33 cellular contexts compared by ENCODE assay signal in genomic region chr4:138611017-138611416, GRCh38.
"Had no signal": no experiment of that assay in that cellular context is flagged by ENCODE, and none has a peak within 500 bp of the region (broad histone marks: within the 10 kb centered on the region; RNA-seq: fewer than 3 reads in every experiment).

No MANE protein-coding gene starts in this region.

- H3K9me3 Mint-ChIP-seq: activated B cell treated with CpG ODN at 0.5 μM for 24 hours; activated CD4-positive, alpha-beta memory T cell treated with anti-CD3 and anti-CD28 coated beads for 36 hours; activated CD4-positive, alpha-beta T cell treated with anti-CD3 and anti-CD28 coated beads, Interleukin-2, amount 10 ng/mL, durations not matched to agents 24 days and 14 days; activated CD8-positive, alpha-beta T cell treated with anti-CD3 and anti-CD28 coated beads for 36 hours; activated naive CD4-positive, alpha-beta T cell treated with anti-CD3 and anti-CD28 coated beads for 36 hours; activated naive CD4-positive, alpha-beta T cell treated with anti-CD3 and anti-CD28 coated beads, Interleukin-2, amount 50 U/mL, for 72 hours; activated naive CD8-positive, alpha-beta T cell treated with anti-CD3 and anti-CD28 coated beads for 36 hours; activated T-cell treated with anti-CD3 and anti-CD28 coated beads, Interleukin-2, amount 50 U/mL, for 4 hours; activated T-helper 1 cell treated with anti-CD3 and anti-CD28 coated beads, Interleukin-12 subunit alpha, Interleukin-12 subunit beta, Interleukin-2, Interleukin-4 antibody, amounts not matched to agents 30 ng/mL and 10 ng/mL and 1 ng/mL, durations not matched to agents 14 hours and 24 hours and 36 hours; activated T-helper 17 cell treated with anti-CD3 and anti-CD28 coated beads, Interleukin-2, amount 50 U/mL, for 72 hours had no signal

- H3K27ac Mint-ChIP-seq: activated B cell treated with CpG ODN at 0.5 μM for 24 hours; activated CD4-positive, alpha-beta memory T cell treated with anti-CD3 and anti-CD28 coated beads for 36 hours; activated CD4-positive, alpha-beta T cell treated with anti-CD3 and anti-CD28 coated beads, Interleukin-2, amount 10 ng/mL, durations not matched to agents 24 days and 14 days; activated CD8-positive, alpha-beta T cell treated with anti-CD3 and anti-CD28 coated beads for 36 hours; activated naive CD4-positive, alpha-beta T cell treated with anti-CD3 and anti-CD28 coated beads for 36 hours; activated naive CD4-positive, alpha-beta T cell treated with anti-CD3 and anti-CD28 coated beads, Interleukin-2, amount 50 U/mL, for 72 hours; activated naive CD8-positive, alpha-beta T cell treated with anti-CD3 and anti-CD28 coated beads for 36 hours; activated T-cell treated with anti-CD3 and anti-CD28 coated beads, Interleukin-2, amount 50 U/mL, for 72 hours; activated T-helper 1 cell treated with anti-CD3 and anti-CD28 coated beads, Interleukin-12 subunit alpha, Interleukin-12 subunit beta, Interleukin-2, Interleukin-4 antibody, amounts not matched to agents 30 ng/mL and 10 ng/mL and 1 ng/mL, durations not matched to agents 14 hours and 24 hours and 36 hours; activated T-helper 17 cell treated with anti-CD3 and anti-CD28 coated beads, Interleukin-2, amount 50 U/mL, for 72 hours; T-helper 17 cell had no signal

- H3K36me3 ChIP-seq: adrenal gland, brain microvascular endothelial cell, breast epithelium had no signal

- H3K27me3 ChIP-seq: adrenal gland, body of pancreas, brain microvascular endothelial cell, breast epithelium had no signal

- H3K4me1 ChIP-seq: adrenal gland, body of pancreas, breast epithelium had no signal

- H3K4me3 Mint-ChIP-seq: activated B cell treated with CpG ODN at 0.5 μM for 24 hours; activated CD4-positive, alpha-beta memory T cell treated with anti-CD3 and anti-CD28 coated beads for 36 hours; activated CD4-positive, alpha-beta T cell treated with anti-CD3 and anti-CD28 coated beads, Interleukin-2, amount 10 ng/mL, durations not matched to agents 24 days and 14 days; activated CD8-positive, alpha-beta T cell treated with anti-CD3 and anti-CD28 coated beads for 36 hours; activated naive CD4-positive, alpha-beta T cell treated with anti-CD3 and anti-CD28 coated beads for 36 hours; activated naive CD8-positive, alpha-beta T cell treated with anti-CD3 and anti-CD28 coated beads for 36 hours; activated T-cell treated with anti-CD3 and anti-CD28 coated beads, Interleukin-2, amount 50 U/mL, for 4 hours; activated T-cell treated with anti-CD3 and anti-CD28 coated beads, Interleukin-2, amount 50 U/mL, for 72 hours; activated T-helper 1 cell treated with anti-CD3 and anti-CD28 coated beads, Interleukin-12 subunit alpha, Interleukin-12 subunit beta, Interleukin-2, Interleukin-4 antibody, amounts not matched to agents 30 ng/mL and 10 ng/mL and 1 ng/mL, durations not matched to agents 14 hours and 24 hours and 36 hours; activated T-helper 17 cell treated with anti-CD3 and anti-CD28 coated beads, Interleukin-2, amount 50 U/mL, for 72 hours; T-helper 17 cell had no signal

- FAIRE-seq: colon, TTC549 had no signal

- DNase-seq: activated B cell treated with CpG ODN at 0.5 μM for 24 hours; activated CD4-positive, alpha-beta memory T cell treated with anti-CD3 and anti-CD28 coated beads for 36 hours; activated CD4-positive, alpha-beta T cell treated with anti-CD3 and anti-CD28 coated beads for 4 hours; activated CD4-positive, alpha-beta T cell treated with anti-CD3 and anti-CD28 coated beads, Interleukin-2, amount 10 ng/mL, durations not matched to agents 24 days and 14 days; activated CD4-positive, alpha-beta T cell treated with anti-CD3 and anti-CD28 coated beads, Interleukin-2, amount 50 U/mL, for 1 hour; activated CD4-positive, alpha-beta T cell treated with anti-CD3 and anti-CD28 coated beads, Interleukin-2, amount 50 U/mL, for 4 hours; activated CD4-positive, CD25-positive, alpha-beta regulatory T cell treated with anti-CD3 and anti-CD28 coated beads, Interleukin-2, amount 50 U/mL, for 72 hours; activated CD8-positive, alpha-beta memory T cell treated with anti-CD3 and anti-CD28 coated beads, Interleukin-2, amount 50 U/mL, for 4 hours; activated CD8-positive, alpha-beta T cell treated with anti-CD3 and anti-CD28 coated beads for 36 hours; activated effector memory CD4-positive, alpha-beta T cell treated with anti-CD3 and anti-CD28 coated beads, Interleukin-2, amount 50 U/mL, for 16 hours; activated gamma-delta T cell treated with Interleukin-2 at 50 U/mL for 16 hours; activated naive CD4-positive, alpha-beta T cell; activated naive CD4-positive, alpha-beta T cell treated with anti-CD3 and anti-CD28 coated beads for 36 hours; activated naive CD4-positive, alpha-beta T cell treated with anti-CD3 and anti-CD28 coated beads, Interleukin-2, amount 50 U/mL, for 16 hours; activated naive CD8-positive, alpha-beta T cell treated with anti-CD3 and anti-CD28 coated beads for 36 hours; activated T-cell treated with anti-CD3 and anti-CD28 coated beads for 4 hours; activated T-cell treated with anti-CD3 and anti-CD28 coated beads, Interleukin-2, amount 50 U/mL, for 1 hour; activated T-cell treated with anti-CD3 and anti-CD28 coated beads, Interleukin-2, amount 50 U/mL, for 4 hours; activated T-cell treated with anti-CD3 and anti-CD28 coated beads, Interleukin-2, amount 50 U/mL, for 72 hours; adrenal gland; amniotic stem cell; aorta; body of pancreas; brain microvascular endothelial cell; central memory CD4-positive, alpha-beta T cell; T-helper 17 cell had no signal

- ATAC-seq: activated CD8-positive, alpha-beta T cell treated with anti-CD3 and anti-CD28 coated beads for 36 hours; activated naive CD4-positive, alpha-beta T cell treated with anti-CD3 and anti-CD28 coated beads, Interleukin-2, amount 50 U/mL, for 72 hours; activated T-cell treated with anti-CD3 and anti-CD28 coated beads, Interleukin-2, amount 50 U/mL, for 4 hours; activated T-cell treated with anti-CD3 and anti-CD28 coated beads, Interleukin-2, amount 50 U/mL, for 72 hours; activated T-helper 17 cell treated with anti-CD3 and anti-CD28 coated beads, Interleukin-2, amount 50 U/mL, for 72 hours; body of pancreas; T-helper 17 cell had no signal

- H3K36me3 Mint-ChIP-seq: activated CD4-positive, alpha-beta memory T cell treated with anti-CD3 and anti-CD28 coated beads for 36 hours; activated naive CD4-positive, alpha-beta T cell treated with anti-CD3 and anti-CD28 coated beads, Interleukin-2, amount 50 U/mL, for 72 hours; activated naive CD8-positive, alpha-beta T cell treated with anti-CD3 and anti-CD28 coated beads for 36 hours had no signal

- H3K27ac ChIP-seq: adrenal gland, body of pancreas, breast epithelium, VCaP had no signal

- H3K27me3 Mint-ChIP-seq: activated B cell treated with CpG ODN at 0.5 μM for 24 hours; activated CD4-positive, alpha-beta T cell treated with anti-CD3 and anti-CD28 coated beads, Interleukin-2, amount 10 ng/mL, durations not matched to agents 24 days and 14 days; activated CD8-positive, alpha-beta T cell treated with anti-CD3 and anti-CD28 coated beads for 36 hours; activated naive CD8-positive, alpha-beta T cell treated with anti-CD3 and anti-CD28 coated beads for 36 hours; T-helper 17 cell had no signal

- H3K4me3 ChIP-seq: adrenal gland, body of pancreas, breast epithelium had no signal

- H3K9me3 ChIP-seq: body of pancreas, breast epithelium had no signal

- H3K4me1 Mint-ChIP-seq: activated B cell treated with CpG ODN at 0.5 μM for 24 hours; activated CD4-positive, alpha-beta T cell treated with anti-CD3 and anti-CD28 coated beads, Interleukin-2, amount 10 ng/mL, durations not matched to agents 24 days and 14 days; activated naive CD8-positive, alpha-beta T cell treated with anti-CD3 and anti-CD28 coated beads for 36 hours; activated T-helper 17 cell treated with anti-CD3 and anti-CD28 coated beads, Interleukin-2, amount 50 U/mL, for 72 hours; T-helper 17 cell had no signal
